ENCODE assay signal across 19 cellular contexts in genomic region chr2:157430266-157430665, GRCh38. TPM values are rescaled to one million over a fixed set of nuclear protein-coding genes. Genes with fewer than 3 reads are reported as not detected.
A peak's percentile ranks its signal among the peaks of the same experiment; 100 is the strongest.
DNase-seq lines count a peak whose midpoint lies in the region; ATAC-seq and TF ChIP-seq lines count a peak whose summit lies in the region.
"Had no signal": no experiment of that assay in that cellular context is flagged by ENCODE, and none has a peak within 500 bp of the region (broad histone marks: within the 10 kb centered on the region; RNA-seq: fewer than 3 reads in every experiment).

No MANE protein-coding gene starts in this region.

- H3K27me3 Mint-ChIP-seq in activated T-cell treated with anti-CD3 and anti-CD28 coated beads, Interleukin-2, amount 50 U/mL, for 24 hours, result no peaks in the 10 kb centered on the region
- H3K27me3 Mint-ChIP-seq in IgD-negative memory B cell, result no peaks in the 10 kb centered on the region
- H3K27me3 Mint-ChIP-seq in activated naive CD8-positive, alpha-beta T cell, result no peaks in the 10 kb centered on the region

- H3K4me1 ChIP-seq in osteoblast (ENCODE audit: insufficient read depth, low read length), result peaks cover 15% of the 10 kb centered on the region
- H3K4me1 ChIP-seq: uterus had no signal

- H3K4me2 ChIP-seq in osteoblast (ENCODE audit: insufficient read depth, low read length), result no peak overlapping the region
- H3K4me2 ChIP-seq: hepatocyte had no signal

- H3K27ac Mint-ChIP-seq in activated T-cell treated with anti-CD3 and anti-CD28 coated beads, Interleukin-2, amount 50 U/mL, for 24 hours, result peak overlapping the region; percentile 89
- H3K27ac Mint-ChIP-seq in IgD-negative memory B cell, result peak overlapping the region in 2 of 3 donors; percentile 34 to 91
- H3K27ac Mint-ChIP-seq in activated naive CD8-positive, alpha-beta T cell, result peak overlapping the region; percentile 99

- no peak for DNase-seq in activated T-cell treated with anti-CD3 and anti-CD28 coated beads, Interleukin-2, amount 50 U/mL, for 24 hours
- no peak for DNase-seq in activated T-cell treated with anti-CD3 and anti-CD28 coated beads, Interleukin-2, amount 50 U/mL, for 48 hours
- DNase-seq in osteoblast (ENCODE audit: insufficient read length, low spot score, missing footprints), result peak; percentile 6
- DNase-seq in NCI-H1436 treated with DMSO at 0.1 percent for 48 hours (lab: John Stamatoyannopoulos, UW), result no peak
- no peak for DNase-seq in DMS53 treated with DMSO at 0.1 percent for 48 hours (lab: John Stamatoyannopoulos, UW; ENCODE audit: unreplicated experiment)
- DNase-seq: activated effector memory CD4-positive, alpha-beta T cell treated with Interleukin-2 at 50 U/mL for 16 hours; Caco-2; EL; KBM-7; NCI-H2081 treated with DMSO at 0.1 percent for 48 hours; NCI-H524 treated with DMSO at 0.1 percent for 48 hours; OCI-M1; uterus had no signal

- H3K4me1 Mint-ChIP-seq in activated T-cell treated with anti-CD3 and anti-CD28 coated beads, Interleukin-2, amount 50 U/mL, for 24 hours (ENCODE audit: low read depth), result peaks cover 93% of the 10 kb centered on the region
- peaks cover 39 to 55% (median 53%) of the 10 kb centered on the region in 3 donors for H3K4me1 Mint-ChIP-seq in IgD-negative memory B cell
- peaks cover 85% of the 10 kb centered on the region for H3K4me1 Mint-ChIP-seq in activated naive CD8-positive, alpha-beta T cell (ENCODE audit: low read depth)

- H3K4me3 Mint-ChIP-seq in activated T-cell treated with anti-CD3 and anti-CD28 coated beads, Interleukin-2, amount 50 U/mL, for 24 hours, result peak overlapping the region; percentile 92
- peak overlapping the region in 1 of 4 donors; percentile 23 for H3K4me3 Mint-ChIP-seq in IgD-negative memory B cell
- peak overlapping the region; percentile 99 for H3K4me3 Mint-ChIP-seq in activated naive CD8-positive, alpha-beta T cell

- H3K79me2 ChIP-seq in osteoblast (ENCODE audit: insufficient read depth, low read length), result no peaks in the 10 kb centered on the region
- H3K79me2 ChIP-seq: hepatocyte had no signal

- ATAC-seq in HG02571 (IDR thresholded peaks at IDR 0.05; ENCODE audit: unreplicated experiment), result no peak

- no peaks in the 10 kb centered on the region for H4K20me1 ChIP-seq in osteoblast (ENCODE audit: insufficient read depth, low read length)

- H3K4me3 ChIP-seq in osteoblast (ENCODE audit: insufficient read depth, low read length), result no peak overlapping the region
- H3K4me3 ChIP-seq: hepatocyte, lung, SJSA1, uterus had no signal

- H3K9me3 Mint-ChIP-seq in activated T-cell treated with anti-CD3 and anti-CD28 coated beads, Interleukin-2, amount 50 U/mL, for 24 hours, result no peaks in the 10 kb centered on the region
- peaks cover 0 to 7% (median 1%) of the 10 kb centered on the region in 3 donors for H3K9me3 Mint-ChIP-seq in IgD-negative memory B cell
- no peaks in the 10 kb centered on the region for H3K9me3 Mint-ChIP-seq in activated naive CD8-positive, alpha-beta T cell (ENCODE audit: low read depth)

- H2AFZ ChIP-seq in osteoblast (ENCODE audit: low read length), result no peak overlapping the region
- H2AFZ ChIP-seq: hepatocyte had no signal

- no peak overlapping the region for H3K27ac ChIP-seq in osteoblast (ENCODE audit: low read depth, low read length)
- H3K27ac ChIP-seq: hepatocyte, SJSA1, uterus had no signal

- TF ChIP-seq CTCF in osteoblast (IDR thresholded peaks at IDR 0.05; ENCODE audit: extremely low read depth, low read depth, low read length), result no peak

- H3K9me3 ChIP-seq in osteoblast (ENCODE audit: low read depth, low read length), result no peaks in the 10 kb centered on the region
- H3K9me3 ChIP-seq: SJSA1, uterus had no signal

- no peaks in the 10 kb centered on the region for H3K27me3 ChIP-seq in osteoblast (ENCODE audit: insufficient read depth, low read length)
- H3K27me3 ChIP-seq: hepatocyte, SJSA1, uterus had no signal

- peaks cover 100% of the 10 kb centered on the region for H3K36me3 Mint-ChIP-seq in activated T-cell treated with anti-CD3 and anti-CD28 coated beads, Interleukin-2, amount 50 U/mL, for 24 hours (ENCODE audit: low read depth)
- peaks cover 36% of the 10 kb centered on the region for H3K36me3 Mint-ChIP-seq in IgD-negative memory B cell
- peaks cover 86% of the 10 kb centered on the region for H3K36me3 Mint-ChIP-seq in activated naive CD8-positive, alpha-beta T cell

- no peaks in the 10 kb centered on the region for H3K36me3 ChIP-seq in osteoblast (ENCODE audit: insufficient read depth, low read length)
- H3K36me3 ChIP-seq: SJSA1, uterus had no signal

RNA-seq across cellular contexts. Expression of gene CYTIP, which starts 13.6 kb away (rescaled TPM):
- polyA plus RNA-seq in IgD-negative memory B cell, result 83.6 TPM
- 1.2 and 1.4 TPM in 2 replicates for total RNA-seq in osteoblast
- total RNA-seq: SJSA1 had no signal
